In genomic region chr2:32948266-32948665, GRCh38 we compare ENCODE assay signal across 9 cellular contexts. TPM values are rescaled to one million over a fixed set of nuclear protein-coding genes. Genes with fewer than 3 reads are reported as not detected.
DNase-seq lines count a peak whose midpoint lies in the region; ATAC-seq, FAIRE-seq and TF ChIP-seq lines count a peak whose summit lies in the region.
"Had no signal": no experiment of that assay in that cellular context is flagged by ENCODE, and none has a peak within 500 bp of the region (broad histone marks: within the 10 kb centered on the region; RNA-seq: fewer than 3 reads in every experiment).

No MANE protein-coding gene starts in this region.

- H2AFZ ChIP-seq in keratinocyte (ENCODE audit: control insufficient read depth, low read length), result no peak overlapping the region

- CTCF ChIA-PET in activated CD8-positive, alpha-beta memory T cell treated with anti-CD3 and anti-CD28 coated beads, Interleukin-2, amount 10 ng/mL, durations not matched to agents 7 days and 5 days (lab: Charles Lee), result interaction anchor here (0.6 kb wide), 1 partner anchor 298 kb away, joined by 4 read pairs; no protein-coding TSS in a partner anchor

- H3K4me3 Mint-ChIP-seq in activated CD8-positive, alpha-beta memory T cell treated with anti-CD3 and anti-CD28 coated beads, Interleukin-2, amount 10 ng/mL, durations not matched to agents 7 days and 5 days, result peak overlapping the region; percentile 14
- peak overlapping the region; percentile 40 for H3K4me3 Mint-ChIP-seq in activated naive CD8-positive, alpha-beta T cell treated with anti-CD3 and anti-CD28 coated beads for 36 hours

- H3K27ac ChIP-seq in keratinocyte (ENCODE audit: control insufficient read depth, insufficient read depth, low read length) (no peak overlapping the region), suprapubic skin (no peak overlapping the region)

- no peak for TF ChIP-seq POLR2A in suprapubic skin (IDR thresholded peaks at IDR 0.05)

- H3K4me1 Mint-ChIP-seq in activated CD8-positive, alpha-beta memory T cell treated with anti-CD3 and anti-CD28 coated beads, Interleukin-2, amount 10 ng/mL, durations not matched to agents 7 days and 5 days, result peaks cover 9% of the 10 kb centered on the region
- peaks cover 16% of the 10 kb centered on the region for H3K4me1 Mint-ChIP-seq in activated naive CD8-positive, alpha-beta T cell treated with anti-CD3 and anti-CD28 coated beads for 36 hours

- H3K9ac ChIP-seq in keratinocyte (ENCODE audit: control insufficient read depth, extremely low read depth, insufficient read depth, low read length), result no peak overlapping the region

- dilution Hi-C loops in keratinocyte (cut with MboI; ENCODE audit: extremely low pct_ligation_motif_present, low sequenced_read_pairs), result no loop called here

- peak overlapping the region; percentile 50 for H3K4me2 ChIP-seq in keratinocyte (ENCODE audit: control insufficient read depth, extremely low read depth, insufficient read depth, low read depth, low read length)

- DNase-seq in activated CD8-positive, alpha-beta memory T cell treated with anti-CD3 and anti-CD28 coated beads, Interleukin-2, amount 10 ng/mL, durations not matched to agents 7 days and 5 days, result no peak
- DNase-seq in activated CD8-positive, alpha-beta memory T cell treated with anti-CD3 and anti-CD28 coated beads for 24 hours, result no peak
- DNase-seq in activated naive CD8-positive, alpha-beta T cell treated with anti-CD3 and anti-CD28 coated beads for 36 hours, result no peak
- no peak for DNase-seq in keratinocyte (ENCODE audit: low read depth, low spot score)
- DNase-seq in suprapubic skin (ENCODE audit: low spot score in 2 of 2), result no peak
- DNase-seq in NCI-H2029 (lab: John Stamatoyannopoulos, UW), result no peak

- no peaks in the 10 kb centered on the region for H3K79me2 ChIP-seq in keratinocyte (ENCODE audit: control insufficient read depth, insufficient read depth, low read length)

- no peak for TF ChIP-seq EP300 in suprapubic skin (IDR thresholded peaks at IDR 0.05)

- no peaks in the 10 kb centered on the region for H3K36me3 ChIP-seq in keratinocyte (ENCODE audit: control insufficient read depth in 2 of 2, extremely low read depth in 1 of 2, insufficient read depth in 2 of 2, low read length in 2 of 2)
- no peaks in the 10 kb centered on the region for H3K36me3 ChIP-seq in suprapubic skin

- 73% methylated on average over 3 of the region's 3 CpGs for WGBS in suprapubic skin

- no peak overlapping the region for H3K27ac Mint-ChIP-seq in activated CD8-positive, alpha-beta memory T cell treated with anti-CD3 and anti-CD28 coated beads, Interleukin-2, amount 10 ng/mL, durations not matched to agents 7 days and 5 days
- no peak overlapping the region for H3K27ac Mint-ChIP-seq in activated naive CD8-positive, alpha-beta T cell treated with anti-CD3 and anti-CD28 coated beads for 36 hours

- H3K9me3 ChIP-seq in keratinocyte (ENCODE audit: control insufficient read depth, low read depth, low read length) (no peaks in the 10 kb centered on the region), suprapubic skin (no peaks in the 10 kb centered on the region)
- H3K9me3 ChIP-seq: body of pancreas had no signal

- no peaks in the 10 kb centered on the region for H3K36me3 Mint-ChIP-seq in activated CD8-positive, alpha-beta memory T cell treated with anti-CD3 and anti-CD28 coated beads, Interleukin-2, amount 10 ng/mL, durations not matched to agents 7 days and 5 days
- H3K36me3 Mint-ChIP-seq in activated naive CD8-positive, alpha-beta T cell treated with anti-CD3 and anti-CD28 coated beads for 36 hours, result no peaks in the 10 kb centered on the region

- no peaks in the 10 kb centered on the region for H3K27me3 ChIP-seq in keratinocyte (ENCODE audit: control insufficient read depth, extremely low read depth, insufficient read depth, low read length)
- no peaks in the 10 kb centered on the region for H3K27me3 ChIP-seq in suprapubic skin
- H3K27me3 ChIP-seq: body of pancreas had no signal

- peaks cover 62% of the 10 kb centered on the region for H3K27me3 Mint-ChIP-seq in activated CD8-positive, alpha-beta memory T cell treated with anti-CD3 and anti-CD28 coated beads, Interleukin-2, amount 10 ng/mL, durations not matched to agents 7 days and 5 days
- H3K27me3 Mint-ChIP-seq in activated naive CD8-positive, alpha-beta T cell treated with anti-CD3 and anti-CD28 coated beads for 36 hours, result peaks cover 65% of the 10 kb centered on the region

- no peaks in the 10 kb centered on the region for H4K20me1 ChIP-seq in keratinocyte (ENCODE audit: control insufficient read depth, extremely low read depth, insufficient read depth, low read length)

- FAIRE-seq in keratinocyte (lab: Jason Lieb, UNC), result no peak

- H3K9me3 Mint-ChIP-seq in activated CD8-positive, alpha-beta memory T cell treated with anti-CD3 and anti-CD28 coated beads, Interleukin-2, amount 10 ng/mL, durations not matched to agents 7 days and 5 days (ENCODE audit: low read depth), result no peaks in the 10 kb centered on the region
- H3K9me3 Mint-ChIP-seq in activated naive CD8-positive, alpha-beta T cell treated with anti-CD3 and anti-CD28 coated beads for 36 hours, result no peaks in the 10 kb centered on the region

- no peak for ATAC-seq in activated CD8-positive, alpha-beta memory T cell treated with anti-CD3 and anti-CD28 coated beads, Interleukin-2, amount 10 ng/mL, durations not matched to agents 7 days and 5 days
- ATAC-seq in GM21529 (IDR thresholded peaks at IDR 0.05; ENCODE audit: unreplicated experiment) (no peak), esophagus mucosa (no peak)

- no peaks in the 10 kb centered on the region for H3K9me1 ChIP-seq in keratinocyte (ENCODE audit: control insufficient read depth, extremely low read depth, insufficient read depth, low read length)

- TF ChIP-seq CTCF in keratinocyte (optimal IDR thresholded peaks at IDR 0.05 in 1 of 3, IDR thresholded peaks at IDR 0.05 in 1 of 3, conservative IDR thresholded peaks at IDR 0.05 in 1 of 3; ENCODE audit: extremely low read depth in 1 of 3, insufficient read depth in 2 of 3, low read length in 3 of 3) (no peak), suprapubic skin (IDR thresholded peaks at IDR 0.05) (no peak)

- H3K4me3 ChIP-seq in keratinocyte (ENCODE audit: control insufficient read depth in 2 of 3, extremely low read depth in 1 of 3, insufficient read depth in 2 of 3, low read depth in 1 of 3, low read length in 3 of 3) (peak overlapping the region in 1 of 3 experiments; percentile 58), suprapubic skin (peak overlapping the region; percentile 89)

- H3K4me1 ChIP-seq in keratinocyte (ENCODE audit: control insufficient read depth, extremely low read depth, insufficient read depth, low read length) (no peaks in the 10 kb centered on the region), suprapubic skin (peaks cover 11% of the 10 kb centered on the region)

RNA-seq across cellular contexts. Expression of gene LTBP1, which starts 1.5 kb away (rescaled TPM):
- under 1 TPM; 0.37 to 0.50 TPM for total RNA-seq in activated CD8-positive, alpha-beta memory T cell treated with anti-CD3 and anti-CD28 coated beads, Interleukin-2, amount 10 ng/mL, durations not matched to agents 7 days and 5 days
- total RNA-seq in activated naive CD8-positive, alpha-beta T cell treated with anti-CD3 and anti-CD28 coated beads for 36 hours, result under 1 TPM; 0.14 to 0.31 TPM
- 9.2 to 16.7 TPM (median 9.3 TPM) in 3 replicates for polyA plus RNA-seq in keratinocyte
- polyA plus RNA-seq in keratinocyte (2011; ENCODE audit: low read depth), result 1.2 TPM
- polyA plus RNA-seq in keratinocyte (2011; cell fraction: cytosol; rRNA removed), result 2.9 and 3.2 TPM in 2 replicates
- polyA plus RNA-seq in keratinocyte (2011; cell fraction: nucleus; rRNA removed), result 22.7 and 23.4 TPM in 2 replicates
- 1.9 and 8.7 TPM in 2 replicates for polyA plus RNA-seq in keratinocyte (2012; ENCODE audit: low replicate concordance)
- 19.8 to 31.3 TPM (median 22.8 TPM) in 3 replicates for polyA minus RNA-seq in keratinocyte
- polyA minus RNA-seq in keratinocyte (2011; cell fraction: cytosol; rRNA and poly(A)+ RNA removed), result 9.0 TPM
- 20.9 and 44.6 TPM in 2 replicates for polyA minus RNA-seq in keratinocyte (2011; cell fraction: nucleus; rRNA and poly(A)+ RNA removed)
- total RNA-seq in suprapubic skin (10 to 100 TPM in 3 of 4 donors, 1 to 10 TPM in 1; 8.7 to 18.7 (median 13.0) TPM), esophagus mucosa (33.8 TPM)

Comparison
In these comparisons a context has a peak if more than half of its experiments do, and no peak if none do; other contexts are left out.
1. RNA of gene LTBP1, which starts 1.5 kb away (total RNA-seq): 33.8 TPM in esophagus mucosa (single experiment) and 8.7 to 18.7 TPM in suprapubic skin; 0.37 to 0.50 TPM in activated CD8-positive, alpha-beta memory T cell treated with anti-CD3 and anti-CD28 coated beads, Interleukin-2, amount 10 ng/mL, durations not matched to agents 7 days and 5 days and 0.14 to 0.31 TPM in activated naive CD8-positive, alpha-beta T cell treated with anti-CD3 and anti-CD28 coated beads for 36 hours; every median in the first group is over 4 times any median in the second.